In genomic region chr17:37147301-37147812, GRCh38 we compare ENCODE assay signal across 9 cellular contexts.
DNase-seq lines count a peak whose midpoint lies in the region; ATAC-seq and TF ChIP-seq lines count a peak whose summit lies in the region.
"Had no signal": no experiment of that assay in that cellular context is flagged by ENCODE, and none has a peak within 500 bp of the region (broad histone marks: within the 10 kb centered on the region; RNA-seq: fewer than 3 reads in every experiment).

No MANE protein-coding gene starts in this region.

- H3K27me3 ChIP-seq in SU-DHL-6 (ENCODE audit: low read length), result no peaks in the 10 kb centered on the region

- TF ChIP-seq CTCF in GM12875 (IDR thresholded peaks at IDR 0.05; ENCODE audit: borderline replicate concordance, insufficient read depth, low read depth, low read length), result no peak
- TF ChIP-seq CTCF in SU-DHL-6 (IDR thresholded peaks at IDR 0.05; ENCODE audit: insufficient read depth, low read length, poor library complexity, severe bottlenecking), result no peak

- H3K27ac ChIP-seq in SU-DHL-6 (ENCODE audit: low read depth, low read length) (peak overlapping the region; percentile 67), substantia nigra (ENCODE audit: low read depth, low read length, poor library complexity, severe bottlenecking) (no peak overlapping the region)
- H3K27ac ChIP-seq: HL-60 had no signal

- no peaks in the 10 kb centered on the region for H3K9me3 ChIP-seq in SU-DHL-6 (ENCODE audit: insufficient read depth, low read length)

- H2AFZ ChIP-seq in SU-DHL-6 (ENCODE audit: low read depth, low read length, severe bottlenecking), result peak overlapping the region; percentile 38

- no peaks in the 10 kb centered on the region for H3K79me2 ChIP-seq in SU-DHL-6 (ENCODE audit: insufficient read depth, low read length)

- no peaks in the 10 kb centered on the region; the same call in 1 of the 2 replicates for H3K36me3 ChIP-seq in SU-DHL-6 (ENCODE audit: low read length)

- DNase-seq in lung microvascular endothelial cell (ENCODE audit: low read depth in 2 of 2) (peak; percentile 46 to 64), LoVo (ENCODE audit: low spot score) (no peak), NCI-H2196 treated with DMSO at 0.1 percent for 48 hours (lab: John Stamatoyannopoulos, UW; ENCODE audit: unreplicated experiment) (no peak), substantia nigra (lab: John Stamatoyannopoulos, UW) (no peak)
- no peak for DNase-seq in stimulated activated CD4-positive, alpha-beta T cell treated with anti-CD3 and anti-CD28 coated beads, Interleukin-15, amount 100 ng/mL, for 24 hours

- no peaks in the 10 kb centered on the region for H4K20me1 ChIP-seq in SU-DHL-6 (ENCODE audit: low read depth, low read length)

- peak; percentile 49 for ATAC-seq in HG02588 (IDR thresholded peaks at IDR 0.05; ENCODE audit: unreplicated experiment)

- H3K4me3 ChIP-seq in GM12875 (ENCODE audit: low read depth, low read length) (peak overlapping the region; percentile 8), SU-DHL-6 (ENCODE audit: insufficient read depth, low read length, poor library complexity, severe bottlenecking) (peak overlapping the region; percentile 14)

- H3F3A ChIP-seq in SU-DHL-6 (ENCODE audit: insufficient read depth), result 0 out of 2 replicates have a peak, but pooled peaks cover 6% of the 10 kb centered on the region

- no peaks in the 10 kb centered on the region for H3K9me2 ChIP-seq in SU-DHL-6 (replicated peaks; ENCODE audit: insufficient read depth, low read length)

- peak overlapping the region; percentile 32 for H3K9ac ChIP-seq in SU-DHL-6 (ENCODE audit: low read length)

- peak overlapping the region; percentile 56 for H3K4me2 ChIP-seq in SU-DHL-6 (ENCODE audit: low read depth, low read length, poor library complexity, severe bottlenecking)

Comparison
In these comparisons a context has a peak if more than half of its experiments do, and no peak if none do; other contexts are left out.
1. DNase-seq: peak in lung microvascular endothelial cell (2 of 2); none in LoVo (single experiment), stimulated activated CD4-positive, alpha-beta T cell treated with anti-CD3 and anti-CD28 coated beads, Interleukin-15, amount 100 ng/mL, for 24 hours (single experiment), NCI-H2196 treated with DMSO at 0.1 percent for 48 hours (single experiment) and substantia nigra (0 of 49).